In the genomic region with DNA sequence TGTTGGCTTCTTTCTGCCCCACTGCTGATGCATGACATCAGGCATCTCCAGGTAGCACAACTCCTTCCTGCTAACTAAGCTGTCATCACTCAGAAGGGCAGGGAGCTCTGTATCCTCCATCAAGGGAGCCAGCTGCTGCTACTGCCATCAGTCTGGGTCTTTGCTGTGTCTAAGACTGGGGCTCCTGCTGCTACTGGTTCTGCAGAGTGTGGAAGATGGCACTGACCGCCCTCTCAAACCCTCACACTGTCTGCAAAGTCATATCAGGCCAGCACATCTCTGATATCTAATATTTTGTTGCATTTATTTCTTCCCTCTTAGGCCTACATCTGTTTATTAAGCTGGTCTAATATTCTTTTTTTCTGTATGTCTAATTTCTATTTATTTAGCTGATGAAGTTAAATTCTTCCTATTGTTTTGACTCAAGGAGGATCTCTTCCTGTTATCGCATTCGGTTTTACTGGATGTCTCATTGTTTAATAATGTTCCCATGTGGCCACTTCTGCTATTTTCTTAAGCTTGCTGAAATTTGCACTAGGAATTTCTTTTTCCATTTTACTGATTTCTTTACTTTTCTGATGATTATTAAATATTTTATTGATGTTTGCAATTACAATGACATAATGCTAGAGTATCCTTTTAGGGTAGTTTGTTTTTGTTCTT, we compare ENCODE assay signal across 23 cellular contexts.
"Had no signal": no experiment of that assay in that cellular context is flagged by ENCODE, and none has a peak within 500 bp of the region (broad histone marks: within the 10 kb centered on the region; RNA-seq: fewer than 3 reads in every experiment).

No MANE protein-coding gene starts in this region.

- H3K27me3 ChIP-seq: neural progenitor cell, spleen, tibial artery, uterus had no signal

- H3K27ac Mint-ChIP-seq: activated naive CD4-positive, alpha-beta T cell treated with anti-CD3 and anti-CD28 coated beads, Interleukin-2, amount 10 ng/mL, durations not matched to agents 7 days and 5 days; activated naive CD8-positive, alpha-beta T cell treated with anti-CD3 and anti-CD28 coated beads, Interleukin-2, amount 50 U/mL, for 24 hours; immature natural killer cell; memory B cell; neural progenitor cell; stimulated activated naive B cell treated with anti-CD40 and anti-IgM and Interleukin-4, amounts not matched to agents 10 μg/mL and 1 μg/mL and 100 μg/mL, for 72 hours had no signal

- H3K4me2 ChIP-seq: neural progenitor cell had no signal

- H3K4me1 Mint-ChIP-seq: activated naive CD4-positive, alpha-beta T cell treated with anti-CD3 and anti-CD28 coated beads, Interleukin-2, amount 10 ng/mL, durations not matched to agents 7 days and 5 days; activated naive CD8-positive, alpha-beta T cell treated with anti-CD3 and anti-CD28 coated beads, Interleukin-2, amount 50 U/mL, for 24 hours; immature natural killer cell; memory B cell; neural progenitor cell; stimulated activated naive B cell treated with anti-CD40 and anti-IgM and Interleukin-4, amounts not matched to agents 10 μg/mL and 1 μg/mL and 100 μg/mL, for 72 hours had no signal

- H3K4me3 ChIP-seq: neural progenitor cell, spleen, tibial artery, uterus had no signal

- H3K9me3 ChIP-seq: spleen, tibial artery, uterus had no signal

- ATAC-seq: activated naive CD8-positive, alpha-beta T cell treated with anti-CD3 and anti-CD28 coated beads, Interleukin-2, amount 50 U/mL, for 24 hours; activated T-cell treated with anti-CD3 and anti-CD28 coated beads, Interleukin-2, amount 50 U/mL, for 4 hours; sciatic nerve had no signal

- H3K9me3 Mint-ChIP-seq: activated naive CD4-positive, alpha-beta T cell treated with anti-CD3 and anti-CD28 coated beads, Interleukin-2, amount 10 ng/mL, durations not matched to agents 7 days and 5 days; activated naive CD8-positive, alpha-beta T cell treated with anti-CD3 and anti-CD28 coated beads, Interleukin-2, amount 50 U/mL, for 24 hours; activated T-cell treated with anti-CD3 and anti-CD28 coated beads, Interleukin-2, amount 50 U/mL, for 4 hours; immature natural killer cell; memory B cell; neural progenitor cell; stimulated activated naive B cell treated with anti-CD40 and anti-IgM and Interleukin-4, amounts not matched to agents 10 μg/mL and 1 μg/mL and 100 μg/mL, for 72 hours had no signal

- DNase-seq: activated CD4-positive, alpha-beta T cell treated with anti-CD3 and anti-CD28 coated beads, Interleukin-2, amount 50 U/mL, for 1 hour; activated CD4-positive, CD25-positive, alpha-beta regulatory T cell treated with anti-CD3 and anti-CD28 coated beads, Interleukin-2, amount 50 U/mL, for 72 hours; activated CD8-positive, alpha-beta memory T cell treated with anti-CD3 and anti-CD28 coated beads, Interleukin-2, amount 50 U/mL, for 4 hours; activated effector memory CD4-positive, alpha-beta T cell treated with Interleukin-2 at 50 U/mL for 16 hours; activated naive CD4-positive, alpha-beta T cell treated with anti-CD3 and anti-CD28 coated beads, Interleukin-2, amount 10 ng/mL, durations not matched to agents 7 days and 5 days; activated naive CD8-positive, alpha-beta T cell treated with anti-CD3 and anti-CD28 coated beads, Interleukin-2, amount 50 U/mL, for 24 hours; activated T-cell treated with anti-CD3 and anti-CD28 coated beads, Interleukin-2, amount 50 U/mL, for 4 hours; anterior cingulate cortex; cerebellar nuclear complex; effector CD4-positive, alpha-beta T cell; immature natural killer cell; spleen; stimulated activated CD4-positive, alpha-beta T cell treated with anti-CD3 and anti-CD28 coated beads, Interleukin-4, amount 100 ng/mL, for 4 hours; stimulated activated naive B cell treated with anti-CD40 and anti-IgM and Interleukin-4, amounts not matched to agents 10 μg/mL and 1 μg/mL and 100 μg/mL, for 72 hours; T-helper 2 cell; tibial artery; uterus had no signal

- FAIRE-seq: bronchial epithelial cell had no signal

- H3K4me1 ChIP-seq: neural progenitor cell, parathyroid adenoma, spleen, tibial artery, uterus had no signal

- H3K36me3 ChIP-seq: neural progenitor cell, spleen, tibial artery, uterus had no signal

- H3K4me3 Mint-ChIP-seq: activated naive CD4-positive, alpha-beta T cell treated with anti-CD3 and anti-CD28 coated beads, Interleukin-2, amount 10 ng/mL, durations not matched to agents 7 days and 5 days; activated naive CD8-positive, alpha-beta T cell treated with anti-CD3 and anti-CD28 coated beads, Interleukin-2, amount 50 U/mL, for 24 hours; activated T-cell treated with anti-CD3 and anti-CD28 coated beads, Interleukin-2, amount 50 U/mL, for 4 hours; immature natural killer cell; memory B cell; neural progenitor cell; stimulated activated naive B cell treated with anti-CD40 and anti-IgM and Interleukin-4, amounts not matched to agents 10 μg/mL and 1 μg/mL and 100 μg/mL, for 72 hours had no signal

- H3K27ac ChIP-seq: neural progenitor cell, parathyroid adenoma, spleen, tibial artery, uterus, VCaP had no signal

- H2AFZ ChIP-seq: neural progenitor cell, parathyroid adenoma had no signal

- H3K9ac ChIP-seq: neural progenitor cell, parathyroid adenoma had no signal

- H3K79me2 ChIP-seq: parathyroid adenoma had no signal

- H3K36me3 Mint-ChIP-seq: activated naive CD4-positive, alpha-beta T cell treated with anti-CD3 and anti-CD28 coated beads, Interleukin-2, amount 10 ng/mL, durations not matched to agents 7 days and 5 days; immature natural killer cell; memory B cell; stimulated activated naive B cell treated with anti-CD40 and anti-IgM and Interleukin-4, amounts not matched to agents 10 μg/mL and 1 μg/mL and 100 μg/mL, for 72 hours had no signal
